1 cellular context compared by ENCODE assay signal in genomic region chr9:126401107-126401506, GRCh38.
TF ChIP-seq lines count a peak whose summit lies in the region.

No MANE protein-coding gene starts in this region.

TF ChIP-seq in K562, 482 proteins besides CTCF, POLR2A, EP300 and RAD21 (continued from another document):
- TF ChIP-seq MGA (IDR thresholded peaks at IDR 0.05) (no peak), ZNF584 (CRISPR knock-in tag; IDR thresholded peaks at IDR 0.05; ENCODE audit: low read depth) (peak; percentile 85), HEY1 (CRISPR knock-in tag; IDR thresholded peaks at IDR 0.05; ENCODE audit: borderline replicate concordance) (no peak), ZNF589 (CRISPR knock-in tag; IDR thresholded peaks at IDR 0.05; ENCODE audit: low read depth) (peak; percentile 86; the same call in 1 of the 2 replicates), GABPA (tag; conservative IDR thresholded peaks at IDR 0.05; ENCODE audit: low read depth) (0 out of 2 replicates have a peak, but pooled peaks have one; percentile 29), NR2C2 (CRISPR knock-in tag; IDR thresholded peaks at IDR 0.05) (no peak), NR2C2 (tag; IDR thresholded peaks at IDR 0.05) (0 out of 2 replicates have a peak, but pooled peaks have one; percentile 47), ZKSCAN8 (CRISPR knock-in tag; IDR thresholded peaks at IDR 0.05) (0 out of 2 replicates have a peak, but pooled peaks have one; percentile 29)
- TF ChIP-seq, protein P1, sequence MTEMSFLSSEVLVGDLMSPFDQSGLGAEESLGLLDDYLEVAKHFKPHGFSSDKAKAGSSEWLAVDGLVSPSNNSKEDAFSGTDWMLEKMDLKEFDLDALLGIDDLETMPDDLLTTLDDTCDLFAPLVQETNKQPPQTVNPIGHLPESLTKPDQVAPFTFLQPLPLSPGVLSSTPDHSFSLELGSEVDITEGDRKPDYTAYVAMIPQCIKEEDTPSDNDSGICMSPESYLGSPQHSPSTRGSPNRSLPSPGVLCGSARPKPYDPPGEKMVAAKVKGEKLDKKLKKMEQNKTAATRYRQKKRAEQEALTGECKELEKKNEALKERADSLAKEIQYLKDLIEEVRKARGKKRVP (CRISPR knock-in tag; IDR thresholded peaks at IDR 0.05), result 0 out of 2 replicates have a peak, but pooled peaks have one; percentile 22
- TF ChIP-seq, protein P2, sequence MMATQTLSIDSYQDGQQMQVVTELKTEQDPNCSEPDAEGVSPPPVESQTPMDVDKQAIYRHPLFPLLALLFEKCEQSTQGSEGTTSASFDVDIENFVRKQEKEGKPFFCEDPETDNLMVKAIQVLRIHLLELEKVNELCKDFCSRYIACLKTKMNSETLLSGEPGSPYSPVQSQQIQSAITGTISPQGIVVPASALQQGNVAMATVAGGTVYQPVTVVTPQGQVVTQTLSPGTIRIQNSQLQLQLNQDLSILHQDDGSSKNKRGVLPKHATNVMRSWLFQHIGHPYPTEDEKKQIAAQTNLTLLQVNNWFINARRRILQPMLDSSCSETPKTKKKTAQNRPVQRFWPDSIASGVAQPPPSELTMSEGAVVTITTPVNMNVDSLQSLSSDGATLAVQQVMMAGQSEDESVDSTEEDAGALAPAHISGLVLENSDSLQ (IDR thresholded peaks at IDR 0.05), result peak; percentile 76
- TF ChIP-seq, protein P3, sequence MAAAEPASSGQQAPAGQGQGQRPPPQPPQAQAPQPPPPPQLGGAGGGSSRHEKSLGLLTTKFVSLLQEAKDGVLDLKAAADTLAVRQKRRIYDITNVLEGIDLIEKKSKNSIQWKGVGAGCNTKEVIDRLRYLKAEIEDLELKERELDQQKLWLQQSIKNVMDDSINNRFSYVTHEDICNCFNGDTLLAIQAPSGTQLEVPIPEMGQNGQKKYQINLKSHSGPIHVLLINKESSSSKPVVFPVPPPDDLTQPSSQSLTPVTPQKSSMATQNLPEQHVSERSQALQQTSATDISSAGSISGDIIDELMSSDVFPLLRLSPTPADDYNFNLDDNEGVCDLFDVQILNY (CRISPR knock-in tag; IDR thresholded peaks at IDR 0.05), result no peak
TF ChIP-seq in K562: peak in this region for 13.
